Comparison of ENCODE assay signal across 8 cellular contexts in the genomic region with DNA sequence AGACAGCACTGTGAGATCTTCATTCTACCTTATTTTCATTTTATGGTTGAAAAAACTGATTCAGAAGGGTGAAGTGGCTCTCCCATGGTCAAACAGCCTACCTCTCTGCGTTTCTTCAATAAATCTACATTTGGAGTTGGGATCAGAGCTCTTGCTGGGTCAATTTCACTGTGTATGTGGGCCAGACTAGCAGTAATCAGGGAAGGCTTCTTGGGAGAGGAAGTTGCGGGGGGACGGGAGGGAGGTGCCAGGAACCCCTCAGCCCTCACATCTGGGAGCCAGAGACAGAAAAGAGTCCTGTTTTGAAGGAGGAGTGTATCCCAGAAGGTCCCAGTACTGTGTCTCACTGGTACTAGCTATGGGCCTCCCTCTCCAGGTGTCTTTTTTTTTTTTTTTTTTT. TPM values are rescaled to one million over a fixed set of nuclear protein-coding genes. Genes with fewer than 3 reads are reported as not detected.
DNase-seq lines count a peak whose midpoint lies in the region; ATAC-seq and TF ChIP-seq lines count a peak whose summit lies in the region.

No MANE protein-coding gene starts in this region.

- intact Hi-C loops in tibial artery (cut with DNase I; ENCODE audit: low total_unique reads), result no loop called here

- no peaks in the 10 kb centered on the region for H3K27me3 Mint-ChIP-seq in activated CD8-positive, alpha-beta memory T cell treated with anti-CD3 and anti-CD28 coated beads, Interleukin-2, amount 10 ng/mL, durations not matched to agents 7 days and 5 days

- CTCF ChIA-PET in activated CD8-positive, alpha-beta memory T cell treated with anti-CD3 and anti-CD28 coated beads, Interleukin-2, amount 10 ng/mL, durations not matched to agents 7 days and 5 days (lab: Charles Lee), result interaction anchor here (0.9 to 6.3 kb wide), 15 partner anchors 9 to 617 kb away, joined by 3 to 56 read pairs (median 6); partner anchors contain the start of genes ELL, FKBP8, REX1BD and UBA52

- H3K9me3 Mint-ChIP-seq in activated CD8-positive, alpha-beta memory T cell treated with anti-CD3 and anti-CD28 coated beads, Interleukin-2, amount 10 ng/mL, durations not matched to agents 7 days and 5 days (ENCODE audit: low read depth), result no peaks in the 10 kb centered on the region

- H3K27me3 ChIP-seq in adipocyte (replicated peaks; ENCODE audit: control insufficient read depth, insufficient read depth, low read length) (no peaks in the 10 kb centered on the region), liver (ENCODE audit: control insufficient read depth in 4 of 4, insufficient read depth in 4 of 4, low read length in 3 of 4) (no peaks in the 10 kb centered on the region), tibial artery (no peaks in the 10 kb centered on the region)

- H3K4me1 ChIP-seq in adipocyte (ENCODE audit: control insufficient read depth, insufficient read depth, low read length) (peaks cover 19% of the 10 kb centered on the region), liver (ENCODE audit: control insufficient read depth in 4 of 4, insufficient read depth in 4 of 4, low read length in 3 of 4) (peaks cover 2 to 13% (median 7%) of the 10 kb centered on the region in 4 donors), tibial artery (peaks cover 0 to 52% (median 28%) of the 10 kb centered on the region in 4 donors)

- peak overlapping the region; percentile 94 for H3K27ac Mint-ChIP-seq in activated CD8-positive, alpha-beta memory T cell treated with anti-CD3 and anti-CD28 coated beads, Interleukin-2, amount 10 ng/mL, durations not matched to agents 7 days and 5 days

- H3K27ac ChIP-seq in liver (ENCODE audit: low read depth in 1 of 2, low read length in 2 of 2) (peak overlapping the region; percentile 82 to 98), tibial artery (peak overlapping the region; percentile 95 to 96)

- peaks cover 13% of the 10 kb centered on the region for H3K36me3 Mint-ChIP-seq in activated CD8-positive, alpha-beta memory T cell treated with anti-CD3 and anti-CD28 coated beads, Interleukin-2, amount 10 ng/mL, durations not matched to agents 7 days and 5 days

- DNase-seq in activated CD8-positive, alpha-beta memory T cell treated with anti-CD3 and anti-CD28 coated beads, Interleukin-2, amount 10 ng/mL, durations not matched to agents 7 days and 5 days, result no peak
- DNase-seq in activated CD8-positive, alpha-beta memory T cell treated with anti-CD3 and anti-CD28 coated beads, Interleukin-2, amount 50 U/mL, for 48 hours, result no peak
- DNase-seq in adipocyte (ENCODE audit: low read depth) (no peak), tibial artery (no peak), DMS79 treated with DMSO at 0.1 percent for 48 hours (lab: John Stamatoyannopoulos, UW) (no peak), superior temporal gyrus (ENCODE audit: extremely low spot score) (no peak)

- H3K4me3 ChIP-seq in adipocyte (ENCODE audit: low read length) (peak overlapping the region; percentile 99), liver (ENCODE audit: low read depth in 1 of 3, low read length in 3 of 3) (peak overlapping the region; percentile 56 to 90 (median 84)), tibial artery (peak overlapping the region; percentile 86 to 88)

- no peak for TF ChIP-seq RAD21 in liver (IDR thresholded peaks at IDR 0.05)

- no peak for ATAC-seq in activated CD8-positive, alpha-beta memory T cell treated with anti-CD3 and anti-CD28 coated beads, Interleukin-2, amount 10 ng/mL, durations not matched to agents 7 days and 5 days
- ATAC-seq in GM21576 (IDR thresholded peaks at IDR 0.05; ENCODE audit: unreplicated experiment), result no peak

- H3K4me3 Mint-ChIP-seq in activated CD8-positive, alpha-beta memory T cell treated with anti-CD3 and anti-CD28 coated beads, Interleukin-2, amount 10 ng/mL, durations not matched to agents 7 days and 5 days, result peak overlapping the region; percentile 89

- 64% methylated on average over 3 of the region's 3 CpGs for WGBS in liver

- H3K36me3 ChIP-seq in adipocyte (ENCODE audit: control insufficient read depth, insufficient read depth, low read length, severe bottlenecking), result peaks cover 10% of the 10 kb centered on the region
- peaks cover 0 to 6% (median 0%) of the 10 kb centered on the region in 4 donors for H3K36me3 ChIP-seq in liver (ENCODE audit: control insufficient read depth in 4 of 4, insufficient read depth in 3 of 4, low read depth in 1 of 4, low read length in 3 of 4)
- peaks cover 4 to 15% (median 5%) of the 10 kb centered on the region in 3 donors for H3K36me3 ChIP-seq in tibial artery

- H3K4me1 Mint-ChIP-seq in activated CD8-positive, alpha-beta memory T cell treated with anti-CD3 and anti-CD28 coated beads, Interleukin-2, amount 10 ng/mL, durations not matched to agents 7 days and 5 days, result peaks cover 24% of the 10 kb centered on the region

- H3K9me3 ChIP-seq in adipocyte (ENCODE audit: control insufficient read depth, low read length) (no peaks in the 10 kb centered on the region), liver (ENCODE audit: control insufficient read depth in 4 of 4, low read length in 3 of 4) (no peaks in the 10 kb centered on the region), tibial artery (no peaks in the 10 kb centered on the region)

- TF ChIP-seq CTCF in liver (IDR thresholded peaks at IDR 0.05; ENCODE audit: low read depth, low read length, missing input control) (no peak), tibial artery (IDR thresholded peaks at IDR 0.05) (no peak)

- H3K9ac ChIP-seq in adipocyte (ENCODE audit: low read length) (peak overlapping the region; percentile 98), liver (ENCODE audit: low read depth in 1 of 2, low read length in 2 of 2) (peak overlapping the region; percentile 55 to 99)

TF ChIP-seq in liver, 16 proteins besides CTCF, POLR2A, EP300 and RAD21 (continues in another document):
- TF ChIP-seq ATF3 (IDR thresholded peaks at IDR 0.05) (no peak), NR2F2 (IDR thresholded peaks at IDR 0.05) (no peak), MAX (IDR thresholded peaks at IDR 0.05) (no peak), HNF4G (IDR thresholded peaks at IDR 0.05) (no peak), FOXA2 (IDR thresholded peaks at IDR 0.05) (no peak), EGR1 (IDR thresholded peaks at IDR 0.05; ENCODE audit: low read depth in 2 of 2) (no peak), TAF1 (conservative IDR thresholded peaks at IDR 0.05) (no peak), GABPA (IDR thresholded peaks at IDR 0.05 in 1 of 2, conservative IDR thresholded peaks at IDR 0.05 in 1 of 2) (no peak), FOXA1 (IDR thresholded peaks at IDR 0.05) (no peak), HNF4A (conservative IDR thresholded peaks at IDR 0.05) (no peak)
- TF ChIP-seq, protein P1, sequence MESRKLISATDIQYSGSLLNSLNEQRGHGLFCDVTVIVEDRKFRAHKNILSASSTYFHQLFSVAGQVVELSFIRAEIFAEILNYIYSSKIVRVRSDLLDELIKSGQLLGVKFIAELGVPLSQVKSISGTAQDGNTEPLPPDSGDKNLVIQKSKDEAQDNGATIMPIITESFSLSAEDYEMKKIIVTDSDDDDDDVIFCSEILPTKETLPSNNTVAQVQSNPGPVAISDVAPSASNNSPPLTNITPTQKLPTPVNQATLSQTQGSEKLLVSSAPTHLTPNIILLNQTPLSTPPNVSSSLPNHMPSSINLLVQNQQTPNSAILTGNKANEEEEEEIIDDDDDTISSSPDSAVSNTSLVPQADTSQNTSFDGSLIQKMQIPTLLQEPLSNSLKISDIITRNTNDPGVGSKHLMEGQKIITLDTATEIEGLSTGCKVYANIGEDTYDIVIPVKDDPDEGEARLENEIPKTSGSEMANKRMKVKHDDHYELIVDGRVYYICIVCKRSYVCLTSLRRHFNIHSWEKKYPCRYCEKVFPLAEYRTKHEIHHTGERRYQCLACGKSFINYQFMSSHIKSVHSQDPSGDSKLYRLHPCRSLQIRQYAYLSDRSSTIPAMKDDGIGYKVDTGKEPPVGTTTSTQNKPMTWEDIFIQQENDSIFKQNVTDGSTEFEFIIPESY (IDR thresholded peaks at IDR 0.05), result no peak

RNA-seq across cellular contexts. Expression of gene KXD1, which starts 0.9 kb away (rescaled TPM):
- 100 to 1,000 TPM; 106 to 113 TPM for total RNA-seq in activated CD8-positive, alpha-beta memory T cell treated with anti-CD3 and anti-CD28 coated beads, Interleukin-2, amount 10 ng/mL, durations not matched to agents 7 days and 5 days
- 10 to 100 TPM; 31.8 to 47.0 TPM for total RNA-seq in liver
- polyA plus RNA-seq in liver, result 10 to 100 TPM; 39.9 to 53.6 TPM

RNA-seq across cellular contexts. Expression of gene UBA52, which starts 13.1 kb away (rescaled TPM):
- total RNA-seq in activated CD8-positive, alpha-beta memory T cell treated with anti-CD3 and anti-CD28 coated beads, Interleukin-2, amount 10 ng/mL, durations not matched to agents 7 days and 5 days, result 1,000 to 10,000 TPM; 1,256 to 1,325 TPM
- 100 to 1,000 TPM; 324 to 585 TPM for total RNA-seq in liver
- 100 to 1,000 TPM; 382 to 647 TPM for polyA plus RNA-seq in liver

RNA-seq across cellular contexts. Expression of gene FKBP8, which starts 15.2 kb away (rescaled TPM):
- total RNA-seq in activated CD8-positive, alpha-beta memory T cell treated with anti-CD3 and anti-CD28 coated beads, Interleukin-2, amount 10 ng/mL, durations not matched to agents 7 days and 5 days, result 100 to 1,000 TPM; 220 to 286 TPM
- 100 to 1,000 TPM in 1 of 2 donors, 10 to 100 TPM in 1; 75.8 to 225 TPM for total RNA-seq in liver
- 100 to 1,000 TPM in 1 of 2 donors, 10 to 100 TPM in 1; 59.1 to 126 TPM for polyA plus RNA-seq in liver

RNA-seq across cellular contexts. Expression of gene REX1BD, which starts 30.0 kb away (rescaled TPM):
- 100 to 1,000 TPM in 1 of 2 experiments, 10 to 100 TPM in 1; 88.9 to 102 TPM for total RNA-seq in activated CD8-positive, alpha-beta memory T cell treated with anti-CD3 and anti-CD28 coated beads, Interleukin-2, amount 10 ng/mL, durations not matched to agents 7 days and 5 days
- 10 to 100 TPM; 25.9 to 44.0 TPM for total RNA-seq in liver
- polyA plus RNA-seq in liver, result 10 to 100 TPM; 58.7 to 71.9 TPM

RNA-seq across cellular contexts. Expression of gene ELL, which starts 36.7 kb away (rescaled TPM):
- 10 to 100 TPM; 22.9 to 33.7 TPM for total RNA-seq in activated CD8-positive, alpha-beta memory T cell treated with anti-CD3 and anti-CD28 coated beads, Interleukin-2, amount 10 ng/mL, durations not matched to agents 7 days and 5 days
- 10 to 100 TPM in 1 of 2 donors, 1 to 10 TPM in 1; 7.6 to 10.5 TPM for total RNA-seq in liver
- 1 to 10 TPM; 4.5 to 5.6 TPM for polyA plus RNA-seq in liver
